14 cellular contexts compared by ENCODE assay signal in genomic region chr6:37284781-37285180, GRCh38. TPM values are rescaled to one million over a fixed set of nuclear protein-coding genes. Genes with fewer than 3 reads are reported as not detected.
A peak's percentile ranks its signal among the peaks of the same experiment; 100 is the strongest.
DNase-seq lines count a peak whose midpoint lies in the region; ATAC-seq and TF ChIP-seq lines count a peak whose summit lies in the region.
"Had no signal": no experiment of that assay in that cellular context is flagged by ENCODE, and none has a peak within 500 bp of the region (broad histone marks: within the 10 kb centered on the region; RNA-seq: fewer than 3 reads in every experiment).

No MANE protein-coding gene starts in this region.

- H3K27ac ChIP-seq in right atrium auricular region (peak overlapping the region; percentile 19 to 65), caudate nucleus (ENCODE audit: low read depth, low read length) (peak overlapping the region; percentile 7), gastrocnemius medialis (peak overlapping the region; percentile 92 to 97 (median 94))
- H3K27ac ChIP-seq: BLaER1 had no signal

- H3K9me3 ChIP-seq in right atrium auricular region, result no peaks in the 10 kb centered on the region
- no peaks in the 10 kb centered on the region for H3K9me3 ChIP-seq in gastrocnemius medialis

- no peak for DNase-seq in right atrium auricular region (ENCODE audit: low spot score)
- no peak for DNase-seq in cardiac septum (ENCODE audit: low spot score)
- DNase-seq in caudate nucleus (lab: John Stamatoyannopoulos, UW), result no peak
- DNase-seq in gastrocnemius medialis, result no peak
- no peak for DNase-seq in retina
- no peak for DNase-seq in putamen (ENCODE audit: low spot score)
- DNase-seq: CD8-positive, alpha-beta T cell; Kasumi-1; NCI-H1105; NCI-H1694; NCI-H69; SHP77 had no signal

- H3K4me1 ChIP-seq in right atrium auricular region (peaks cover 2 to 33% of the 10 kb centered on the region in 2 donors), gastrocnemius medialis (peaks cover 49% of the 10 kb centered on the region in 2 donors)

- no peak for TF ChIP-seq POLR2A in gastrocnemius medialis (IDR thresholded peaks at IDR 0.05)

- intact Hi-C loops in cardiac septum (cut with DNase I) (loop anchor here (5.0 kb wide), 1 partner anchor 37 kb away; no protein-coding TSS in a partner anchor), gastrocnemius medialis (cut with DNase I; ENCODE audit: low total_unique reads) (loop anchor here (10.0 kb wide), 1 partner anchor 510 kb away; no protein-coding TSS in a partner anchor)

- no peak for ATAC-seq in gastrocnemius medialis
- ATAC-seq in HG03095 (IDR thresholded peaks at IDR 0.05; ENCODE audit: unreplicated experiment), result no peak
- ATAC-seq: CD8-positive, alpha-beta T cell had no signal

- H3K36me3 ChIP-seq in right atrium auricular region (peaks cover 47% of the 10 kb centered on the region), gastrocnemius medialis (peaks cover 0 to 35% of the 10 kb centered on the region in 2 donors)

- H3K4me3 ChIP-seq in right atrium auricular region (no peak overlapping the region), gastrocnemius medialis (no peak overlapping the region)
- H3K4me3 ChIP-seq: BLaER1 had no signal

- H3K27me3 ChIP-seq in right atrium auricular region (no peaks in the 10 kb centered on the region), gastrocnemius medialis (no peaks in the 10 kb centered on the region)
- H3K27me3 ChIP-seq: BLaER1 had no signal

- in situ Hi-C loops in gastrocnemius medialis (cut with MboI; ENCODE audit: low sequenced_read_pairs in 4 of 4), result no loop called here

- TF ChIP-seq CTCF in right atrium auricular region (IDR thresholded peaks at IDR 0.05) (no peak), gastrocnemius medialis (IDR thresholded peaks at IDR 0.05 in 4 of 5, conservative IDR thresholded peaks at IDR 0.05 in 1 of 5) (no peak)

RNA-seq across cellular contexts. Expression of gene TMEM217, which starts 26.8 kb away (rescaled TPM):
- total RNA-seq in right atrium auricular region (1 to 10 TPM; 1.3 to 1.4 TPM), cardiac septum (1.0 TPM), gastrocnemius medialis (under 1 TPM in 1 of 4 donors, not detected in 3; 0.22 TPM)

RNA-seq across cellular contexts. Expression of gene TBC1D22B, which starts 27.2 kb away (rescaled TPM):
- total RNA-seq in right atrium auricular region, result 1 to 10 TPM; 7.5 to 9.8 TPM
- 9.1 TPM for total RNA-seq in cardiac septum
- 10 to 100 TPM in 1 of 4 donors, 1 to 10 TPM in 3; 6.3 to 12.3 (median 7.7) TPM for total RNA-seq in gastrocnemius medialis

Comparison
In these comparisons a context has a peak if more than half of its experiments do, and no peak if none do; other contexts are left out.
1. H3K27ac ChIP-seq: peak in every context shown above with its lines; median percentile 94 in gastrocnemius medialis; 42 in right atrium auricular region; 7 in caudate nucleus.